1 cellular context compared by ENCODE assay signal in genomic region chr6:136585523-136585922, GRCh38.
TF ChIP-seq lines count a peak whose summit lies in the region.

No MANE protein-coding gene starts in this region.

TF ChIP-seq in K562, 482 proteins besides CTCF, POLR2A, EP300 and RAD21:
- 0 out of 2 replicates have a peak, but pooled peaks have one; percentile 16 for TF ChIP-seq SMAD4 (CRISPR knock-in tag; conservative IDR thresholded peaks at IDR 0.05)
